Comparison of ENCODE assay signal across 9 cellular contexts in the genomic region with DNA sequence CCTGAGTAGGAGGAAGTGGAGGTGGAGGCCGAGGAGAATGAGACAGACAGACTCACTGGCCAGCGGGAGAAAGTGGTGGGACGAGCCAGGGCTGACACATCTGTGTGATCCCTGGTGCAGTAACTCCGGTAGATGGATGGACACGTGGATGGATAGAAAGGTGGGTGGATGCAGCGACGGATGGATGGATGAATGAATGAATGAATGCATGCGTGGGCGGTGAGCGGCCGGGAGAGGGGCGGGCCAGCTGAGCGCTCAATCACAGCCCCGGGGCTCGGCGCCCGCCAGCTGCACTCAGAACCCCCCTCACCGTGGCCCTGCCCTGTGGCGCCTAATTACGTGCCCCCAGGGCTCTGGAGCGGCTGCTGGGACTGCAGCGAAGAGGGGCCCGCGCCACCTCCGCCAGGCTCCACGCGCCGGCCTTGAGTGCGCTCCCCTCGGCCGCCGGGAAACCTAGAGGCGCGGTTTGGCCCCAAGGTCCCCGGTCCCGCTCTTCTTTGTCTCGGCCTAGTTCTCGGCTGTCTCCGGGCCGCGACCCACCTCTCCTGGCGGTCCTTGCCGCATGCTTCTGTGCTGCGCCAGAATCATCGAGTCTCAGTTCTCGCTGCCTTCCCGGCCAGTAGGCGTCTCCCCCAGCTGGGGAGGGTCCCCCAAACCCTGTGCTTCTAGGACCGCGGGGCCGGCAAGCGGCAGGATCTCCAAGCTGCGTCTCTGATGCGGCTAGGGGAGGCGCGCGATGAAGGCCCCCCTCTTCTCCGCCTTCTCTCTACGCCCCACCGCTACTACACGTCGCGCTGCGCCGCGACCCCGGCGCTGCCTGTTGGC. TPM values are rescaled to one million over a fixed set of nuclear protein-coding genes. Genes with fewer than 3 reads are reported as not detected.
A peak's percentile ranks its signal among the peaks of the same experiment; 100 is the strongest.
DNase-seq lines count a peak whose midpoint lies in the region; ATAC-seq and TF ChIP-seq lines count a peak whose summit lies in the region.
"Had no signal": no experiment of that assay in that cellular context is flagged by ENCODE, and none has a peak within 500 bp of the region (broad histone marks: within the 10 kb centered on the region; RNA-seq: fewer than 3 reads in every experiment).

No MANE protein-coding gene starts in this region.

- peaks cover 63% of the 10 kb centered on the region for H3K4me1 Mint-ChIP-seq in activated T-cell treated with anti-CD3 and anti-CD28 coated beads, Interleukin-2, amount 50 U/mL, for 72 hours (ENCODE audit: low read depth)

- H3K27ac Mint-ChIP-seq in activated T-cell treated with anti-CD3 and anti-CD28 coated beads, Interleukin-2, amount 50 U/mL, for 72 hours, result no peak overlapping the region

- in situ Hi-C loops in KBM-7 (cut with MboI; ENCODE audit: low pct_unique_long_range_greater_than_20kb, low sequenced_read_pairs), result no loop called here

- peak overlapping the region in 4 of 7 experiments; percentile 35 to 62 (median 56) for H3K4me3 ChIP-seq in skin epidermis

- ATAC-seq in activated T-cell treated with anti-CD3 and anti-CD28 coated beads, Interleukin-2, amount 50 U/mL, for 72 hours (replicated peaks in 1 of 2), result no peak
- ATAC-seq in HG03175 (IDR thresholded peaks at IDR 0.05; ENCODE audit: unreplicated experiment), result no peak
- no peak for ATAC-seq in GM19463 (IDR thresholded peaks at IDR 0.05; ENCODE audit: unreplicated experiment)

- peaks cover 35% of the 10 kb centered on the region for H3K27me3 Mint-ChIP-seq in activated T-cell treated with anti-CD3 and anti-CD28 coated beads, Interleukin-2, amount 50 U/mL, for 72 hours (ENCODE audit: low read depth)

- H3K4me3 Mint-ChIP-seq in activated T-cell treated with anti-CD3 and anti-CD28 coated beads, Interleukin-2, amount 50 U/mL, for 72 hours, result peak overlapping the region; percentile 28 to 92

- H3K27ac ChIP-seq in skin epidermis, result peak overlapping the region in 9 of 21 experiments; percentile 6 to 67 (median 27)

- no peak for TF ChIP-seq CTCF in GM20000 (IDR thresholded peaks at IDR 0.05; ENCODE audit: extremely low read depth, missing control alignments)

- DNase-seq in GM20000 (ENCODE audit: low spot score) (peak; percentile 53), hypothalamus (lab: John Stamatoyannopoulos, UW) (peak in 27 of 51 donors; percentile 26 to 73 (median 59)), KBM-7 (no peak)
- no peak for DNase-seq in activated T-cell treated with anti-CD3 and anti-CD28 coated beads, Interleukin-2, amount 50 U/mL, for 72 hours
- DNase-seq in activated CD4-positive, CD25-positive, alpha-beta regulatory T cell treated with anti-CD3 and anti-CD28 coated beads, Interleukin-2, amount 50 U/mL, for 72 hours, result no peak
- DNase-seq: NCI-H1417 treated with DMSO at 0.1 percent for 48 hours had no signal

- no peaks in the 10 kb centered on the region for H3K9me3 Mint-ChIP-seq in activated T-cell treated with anti-CD3 and anti-CD28 coated beads, Interleukin-2, amount 50 U/mL, for 72 hours

- no peaks in the 10 kb centered on the region for H3K36me3 Mint-ChIP-seq in activated T-cell treated with anti-CD3 and anti-CD28 coated beads, Interleukin-2, amount 50 U/mL, for 72 hours (ENCODE audit: insufficient read depth in 2 of 2)

RNA-seq across cellular contexts. Expression of a gene that starts 41.0 kb away (rescaled TPM):
- total RNA-seq in activated T-cell treated with anti-CD3 and anti-CD28 coated beads, Interleukin-2, amount 50 U/mL, for 72 hours, result 10 to 100 TPM; 19.5 to 21.3 TPM

Comparison
In these comparisons a context has a peak if more than half of its experiments do, and no peak if none do; other contexts are left out.
1. DNase-seq: peak in GM20000 (single experiment) and hypothalamus (27 of 51); none in activated T-cell treated with anti-CD3 and anti-CD28 coated beads, Interleukin-2, amount 50 U/mL, for 72 hours (0 of 2), KBM-7 (single experiment) and activated CD4-positive, CD25-positive, alpha-beta regulatory T cell treated with anti-CD3 and anti-CD28 coated beads, Interleukin-2, amount 50 U/mL, for 72 hours (single experiment).